ENCODE assay signal across 21 cellular contexts in the genomic region with DNA sequence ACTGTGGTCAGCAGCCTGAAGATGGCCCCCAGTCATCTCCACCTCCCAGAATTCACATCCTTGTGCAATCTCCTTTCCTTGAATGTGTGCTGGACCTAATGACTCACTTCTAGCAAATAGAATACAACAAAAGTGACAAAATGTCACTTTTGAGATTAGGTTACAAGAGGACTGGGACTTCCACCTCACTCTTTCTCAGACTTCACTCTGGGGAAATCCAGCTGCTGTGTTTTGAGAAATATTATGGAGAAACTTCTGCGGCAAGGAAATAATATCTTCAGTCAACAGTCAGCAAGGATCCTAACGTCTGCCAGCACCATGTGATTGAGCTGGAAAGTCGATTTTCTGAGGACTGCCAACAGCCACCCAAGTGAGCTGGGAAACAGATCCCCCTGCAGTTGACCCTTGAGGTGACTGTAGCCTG.
DNase-seq lines count a peak whose midpoint lies in the region; ATAC-seq and TF ChIP-seq lines count a peak whose summit lies in the region.
"Had no signal": no experiment of that assay in that cellular context is flagged by ENCODE, and none has a peak within 500 bp of the region (broad histone marks: within the 10 kb centered on the region; RNA-seq: fewer than 3 reads in every experiment).

No MANE protein-coding gene starts in this region.

- H3K4me3 Mint-ChIP-seq in T-helper 17 cell: no peak overlapping the region
- H3K4me3 Mint-ChIP-seq: activated CD8-positive, alpha-beta T cell treated with anti-CD3 and anti-CD28 coated beads, Interleukin-2, amount 10 ng/mL, durations not matched to agents 7 days and 5 days; activated naive CD8-positive, alpha-beta T cell treated with anti-CD3 and anti-CD28 coated beads, Interleukin-2, amount 10 ng/mL, durations not matched to agents 7 days and 5 days; activated T-helper 1 cell treated with anti-CD3 and anti-CD28 coated beads, Interleukin-12 subunit alpha, Interleukin-12 subunit beta, Interleukin-2, Interleukin-4 antibody, amounts not matched to agents 30 ng/mL and 10 ng/mL and 1 ng/mL, durations not matched to agents 14 hours and 24 hours and 36 hours; CD8-positive, alpha-beta memory T cell had no signal

- no peaks in the 10 kb centered on the region for H3K36me3 Mint-ChIP-seq in T-helper 17 cell (ENCODE audit: low read depth)
- H3K36me3 Mint-ChIP-seq: activated naive CD8-positive, alpha-beta T cell treated with anti-CD3 and anti-CD28 coated beads, Interleukin-2, amount 10 ng/mL, durations not matched to agents 7 days and 5 days; CD8-positive, alpha-beta memory T cell had no signal

- no peaks in the 10 kb centered on the region for H3K27me3 ChIP-seq in brain microvascular endothelial cell (replicated peaks)
- H3K27me3 ChIP-seq: right lobe of liver, uterus had no signal

- no peaks in the 10 kb centered on the region for H3K9me3 ChIP-seq in T-helper 17 cell (ENCODE audit: control insufficient read depth, low read length, poor library complexity, severe bottlenecking)
- H3K9me3 ChIP-seq: right lobe of liver, uterus had no signal

- DNase-seq in AG10803 (ENCODE audit: low read depth) (peak; percentile 56), HT1080 (ENCODE audit: low read depth) (peak; percentile 42), brain microvascular endothelial cell (peak; percentile 9), lower leg skin (ENCODE audit: low spot score in 2 of 2) (peak; percentile 41 to 90), G401 (ENCODE audit: low spot score) (no peak), KBM-7 (no peak), T-helper 17 cell (no peak)
- DNase-seq: activated CD8-positive, alpha-beta T cell treated with anti-CD3 and anti-CD28 coated beads, Interleukin-2, amount 10 ng/mL, durations not matched to agents 7 days and 5 days; activated naive CD8-positive, alpha-beta T cell treated with anti-CD3 and anti-CD28 coated beads, Interleukin-2, amount 10 ng/mL, durations not matched to agents 7 days and 5 days; caudate nucleus; CD8-positive, alpha-beta memory T cell; effector CD8-positive, alpha-beta T cell; kidney glomerular epithelial cell; midbrain; NCI-H1105 treated with DMSO at 0.1 percent for 48 hours; NCI-H748 treated with DMSO at 0.1 percent for 48 hours; right lobe of liver; uterus had no signal

- H3K27ac ChIP-seq in brain microvascular endothelial cell: no peak overlapping the region
- H3K27ac ChIP-seq: right lobe of liver, VCaP had no signal

- no peaks in the 10 kb centered on the region for H3K36me3 ChIP-seq in brain microvascular endothelial cell (replicated peaks)
- H3K36me3 ChIP-seq: right lobe of liver, uterus had no signal

- no peak overlapping the region for H3K27ac Mint-ChIP-seq in T-helper 17 cell
- H3K27ac Mint-ChIP-seq: activated CD8-positive, alpha-beta T cell treated with anti-CD3 and anti-CD28 coated beads, Interleukin-2, amount 10 ng/mL, durations not matched to agents 7 days and 5 days; activated naive CD8-positive, alpha-beta T cell treated with anti-CD3 and anti-CD28 coated beads, Interleukin-2, amount 10 ng/mL, durations not matched to agents 7 days and 5 days; activated T-helper 1 cell treated with anti-CD3 and anti-CD28 coated beads, Interleukin-12 subunit alpha, Interleukin-12 subunit beta, Interleukin-2, Interleukin-4 antibody, amounts not matched to agents 30 ng/mL and 10 ng/mL and 1 ng/mL, durations not matched to agents 14 hours and 24 hours and 36 hours; CD8-positive, alpha-beta memory T cell had no signal

- TF ChIP-seq CTCF in AG10803 (conservative IDR thresholded peaks at IDR 0.05; ENCODE audit: low read length) (no peak), brain microvascular endothelial cell (IDR thresholded peaks at IDR 0.05; ENCODE audit: low read depth, low read length, missing control alignments) (no peak), lower leg skin (IDR thresholded peaks at IDR 0.05) (no peak)

- ATAC-seq in T-helper 17 cell (no peak), GM19397 (IDR thresholded peaks at IDR 0.05; ENCODE audit: unreplicated experiment) (no peak)
- ATAC-seq: activated CD8-positive, alpha-beta T cell treated with anti-CD3 and anti-CD28 coated beads, Interleukin-2, amount 10 ng/mL, durations not matched to agents 7 days and 5 days had no signal

- in situ Hi-C loops in brain microvascular endothelial cell (cut with HindIII; ENCODE audit: low pct_ligation_motif_present, low sequenced_read_pairs): no loop called here
- in situ Hi-C loops in G401 (cut with HindIII; ENCODE audit: low sequenced_read_pairs): no loop called here
- in situ Hi-C loops in KBM-7 (cut with MboI; ENCODE audit: low pct_unique_long_range_greater_than_20kb, low sequenced_read_pairs): no loop called here

- H3K27me3 Mint-ChIP-seq in T-helper 17 cell: peaks cover 36% of the 10 kb centered on the region

- intact Hi-C loops in lower leg skin (cut with DNase I; ENCODE audit: low total_unique reads): no loop called here

- H3K4me3 ChIP-seq in AG10803 (ENCODE audit: low read length): no peak overlapping the region
- H3K4me3 ChIP-seq in brain microvascular endothelial cell (ENCODE audit: low read depth, low read length): no peak overlapping the region
- H3K4me3 ChIP-seq in lower leg skin (ENCODE audit: low read depth, poor library complexity, severe bottlenecking): no peak overlapping the region
- H3K4me3 ChIP-seq: right lobe of liver, uterus had no signal

- peaks cover 6% of the 10 kb centered on the region for H3K4me1 Mint-ChIP-seq in T-helper 17 cell
- H3K4me1 Mint-ChIP-seq: CD8-positive, alpha-beta memory T cell had no signal

- 51 to 71% methylated on average over 3 of the region's 3 CpGs for WGBS in lower leg skin, 2 donors

- no peak for TF ChIP-seq POLR2A in lower leg skin (IDR thresholded peaks at IDR 0.05)

Comparison
In these comparisons a context has a peak if more than half of its experiments do, and no peak if none do; other contexts are left out.
1. DNase-seq: peak in AG10803 (single experiment), HT1080 (single experiment), brain microvascular endothelial cell (single experiment) and lower leg skin (2 of 2); none in G401 (single experiment), KBM-7 (single experiment) and T-helper 17 cell (0 of 3).